ENCODE assay signal across 1 cellular context in genomic region chr22:37909756-37910155, GRCh38.
TF ChIP-seq lines count a peak whose summit lies in the region.

No MANE protein-coding gene starts in this region.

TF ChIP-seq in GM23338, 12 proteins besides CTCF, POLR2A, EP300 and RAD21 (continued from another document):
- TF ChIP-seq ZNF462 (CRISPR knock-in tag; IDR thresholded peaks at IDR 0.05), result no peak
- TF ChIP-seq ETS1 (IDR thresholded peaks at IDR 0.05), result no peak
TF ChIP-seq in GM23338: peak in this region for 0.
